In genomic region chr7:33824911-33825459, GRCh38 we compare ENCODE assay signal across 22 cellular contexts.
DNase-seq lines count a peak whose midpoint lies in the region; ATAC-seq and TF ChIP-seq lines count a peak whose summit lies in the region.
"Had no signal": no experiment of that assay in that cellular context is flagged by ENCODE, and none has a peak within 500 bp of the region (broad histone marks: within the 10 kb centered on the region; RNA-seq: fewer than 3 reads in every experiment).

No MANE protein-coding gene starts in this region.

- ATAC-seq in SK-N-SH treated with all-trans-retinoic acid at 6 μM for 48 hours, result peak; percentile 34; the same call in 2 of the 3 replicates
- ATAC-seq in upper lobe of right lung, result peak; percentile 25
- ATAC-seq in HG03159 (IDR thresholded peaks at IDR 0.05; ENCODE audit: unreplicated experiment), result no peak
- ATAC-seq: GM12878, HepG2, Panc1, Right ventricle myocardium inferior had no signal

- H4K20me1 ChIP-seq in SK-N-SH (ENCODE audit: insufficient read depth), result no peaks in the 10 kb centered on the region

- H3K4ac ChIP-seq in neuronal stem cell (ENCODE audit: low read length), result no peak overlapping the region

- H4K8ac ChIP-seq in neuronal stem cell (ENCODE audit: low read depth, low read length), result no peak overlapping the region

- H2AK5ac ChIP-seq in neuronal stem cell (ENCODE audit: low read depth, low read length), result no peak overlapping the region

- no peak overlapping the region for H3K4me3 Mint-ChIP-seq in nephron progenitor cell
- H3K4me3 Mint-ChIP-seq: CD4-positive, CD25-positive, alpha-beta regulatory T cell had no signal

- H3K23ac ChIP-seq in neuronal stem cell (ENCODE audit: low read depth, low read length, poor library complexity), result no peak overlapping the region

- H2BK120ac ChIP-seq in neuronal stem cell (ENCODE audit: low read depth, low read length), result no peak overlapping the region

- WGBS in SK-N-SH (ENCODE audit: low lambda C conversion rate), result 53% methylated on average over 4 of the region's 4 CpGs
- no CpG with 5 or more reads among the region's 4 CpGs for WGBS in neuronal stem cell (ENCODE audit: extremely low coverage in 2 of 2, insufficient read length in 2 of 2, insufficient replicate concordance in 1 of 2), 2 donors

- no peaks in the 10 kb centered on the region for H3K9me2 ChIP-seq in SK-N-SH

- no peak overlapping the region for H2BK5ac ChIP-seq in neuronal stem cell (ENCODE audit: low read length)

- intact Hi-C loops in upper lobe of right lung (cut with DNase I), result no loop called here

- peaks cover 4% of the 10 kb centered on the region for H3K4me1 Mint-ChIP-seq in nephron progenitor cell
- H3K4me1 Mint-ChIP-seq: CD4-positive, CD25-positive, alpha-beta regulatory T cell had no signal

- CTCF ChIA-PET in SK-N-SH (lab: Yijun Ruan, JAX), result interaction anchor here (0.7 to 3.2 kb wide), 5 partner anchors 11 to 67 kb away, joined by 3 to 13 read pairs (median 5); no protein-coding TSS in a partner anchor

- H3K79me1 ChIP-seq in neuronal stem cell (ENCODE audit: low read depth, low read length), result peaks cover 2% of the 10 kb centered on the region

- H3K27me3 ChIP-seq in SK-N-SH (ENCODE audit: insufficient read depth) (no peaks in the 10 kb centered on the region), upper lobe of right lung (no peaks in the 10 kb centered on the region), neuronal stem cell (ENCODE audit: control insufficient read depth in 3 of 3, insufficient read depth in 3 of 3, low read depth in 1 of 3, low read length in 3 of 3) (peaks cover 0 to 2% (median 0%) of the 10 kb centered on the region in 3 experiments)

- H2AFZ ChIP-seq in SK-N-SH (ENCODE audit: low read depth) (no peak overlapping the region), neuronal stem cell (ENCODE audit: low read length) (no peak overlapping the region)

- H3K27ac Mint-ChIP-seq in nephron progenitor cell, result peak overlapping the region; percentile 8
- H3K27ac Mint-ChIP-seq: CD4-positive, CD25-positive, alpha-beta regulatory T cell had no signal

- H3K4me1 ChIP-seq in SK-N-SH (ENCODE audit: control insufficient read depth in 1 of 2, insufficient read depth in 2 of 2, low read depth in 1 of 2, low read length in 1 of 2) (no peaks in the 10 kb centered on the region), upper lobe of right lung (no peaks in the 10 kb centered on the region), neuronal stem cell (ENCODE audit: control insufficient read depth in 2 of 2, insufficient read depth in 1 of 2, low read depth in 1 of 2, low read length in 2 of 2) (no peaks in the 10 kb centered on the region)
- H3K4me1 ChIP-seq: HAP-1 had no signal

- H3K36me3 ChIP-seq in SK-N-SH (replicated peaks in 1 of 2; ENCODE audit: control insufficient read depth in 1 of 2, insufficient read depth in 2 of 2, low read length in 1 of 2) (no peaks in the 10 kb centered on the region), upper lobe of right lung (no peaks in the 10 kb centered on the region), neuronal stem cell (replicated peaks in 1 of 2; ENCODE audit: control insufficient read depth in 2 of 2, insufficient read depth in 2 of 2, low read length in 2 of 2) (no peaks in the 10 kb centered on the region)
- H3K36me3 ChIP-seq: HAP-1 had no signal

- H3K27me3 Mint-ChIP-seq in nephron progenitor cell (ENCODE audit: low read depth, poor library complexity), result no peaks in the 10 kb centered on the region
- H3K27me3 Mint-ChIP-seq: CD4-positive, CD25-positive, alpha-beta regulatory T cell had no signal

- H3K27ac ChIP-seq in SK-N-SH (ENCODE audit: low read depth in 2 of 2, low read length in 1 of 2) (no peak overlapping the region), caudate nucleus (ENCODE audit: low read depth, low read length) (peak overlapping the region; percentile 41), upper lobe of right lung (no peak overlapping the region), neuronal stem cell (replicated peaks; ENCODE audit: low read length) (no peak overlapping the region)
- H3K27ac ChIP-seq: 22Rv1 had no signal

- POLR2A ChIA-PET in SK-N-SH (lab: Yijun Ruan, JAX), result no interaction called here

- H3K36me3 Mint-ChIP-seq in nephron progenitor cell (ENCODE audit: low read depth), result peaks cover 7% of the 10 kb centered on the region

- no peak overlapping the region for H2BK12ac ChIP-seq in neuronal stem cell (ENCODE audit: low read length)

- no peak for TF ChIP-seq RAD21 in SK-N-SH (IDR thresholded peaks at IDR 0.05; ENCODE audit: low read length)

- H3K9ac ChIP-seq in SK-N-SH (no peak overlapping the region), neuronal stem cell (ENCODE audit: low read depth, low read length, poor library complexity) (no peak overlapping the region)

- H3F3A ChIP-seq in SK-N-SH (replicated peaks; ENCODE audit: insufficient read depth), result no peaks in the 10 kb centered on the region

- peaks cover 7% of the 10 kb centered on the region for H3K9me3 Mint-ChIP-seq in nephron progenitor cell

- H3K4me3 ChIP-seq in SK-N-SH (ENCODE audit: low read depth in 2 of 2, low read length in 1 of 2), result no peak overlapping the region
- no peak overlapping the region for H3K4me3 ChIP-seq in upper lobe of right lung
- no peak overlapping the region for H3K4me3 ChIP-seq in neuronal stem cell (ENCODE audit: low read length in 2 of 2)
- H3K4me3 ChIP-seq: GM12878, HAP-1 had no signal

- no peak overlapping the region for H3K14ac ChIP-seq in neuronal stem cell (ENCODE audit: low read length)

- H2BK15ac ChIP-seq in neuronal stem cell (ENCODE audit: low read length), result no peak overlapping the region

- TF ChIP-seq CTCF in SK-N-SH (IDR thresholded peaks at IDR 0.05), result no peak
- no peak for TF ChIP-seq CTCF in nephron progenitor cell (IDR thresholded peaks at IDR 0.05)
- TF ChIP-seq CTCF in upper lobe of right lung (IDR thresholded peaks at IDR 0.05), result no peak

- no peaks in the 10 kb centered on the region for H3K79me2 ChIP-seq in SK-N-SH (ENCODE audit: insufficient read depth)

- no peak overlapping the region for H3K18ac ChIP-seq in neuronal stem cell (ENCODE audit: low read length)

- DNase-seq in SK-N-SH (no peak), caudate nucleus (lab: John Stamatoyannopoulos, UW) (no peak), nephron progenitor cell (no peak), upper lobe of right lung (no peak), neuronal stem cell (ENCODE audit: low spot score) (no peak), C1 segment of cervical spinal cord (lab: John Stamatoyannopoulos, UW) (no peak)
- DNase-seq: CD4-positive, CD25-positive, alpha-beta regulatory T cell; COR-L47; DMS153; KG1; NCI-H1436; NCI-H2029; NCI-H2171 treated with DMSO at 0.1 percent for 48 hours; NCI-H446 had no signal

- no peak overlapping the region for H4K91ac ChIP-seq in neuronal stem cell (ENCODE audit: low read depth, low read length, poor library complexity)

- no peak for TF ChIP-seq EP300 in SK-N-SH (IDR thresholded peaks at IDR 0.05; ENCODE audit: borderline replicate concordance in 1 of 2, low read depth in 1 of 2, low read length in 1 of 2)

- H3K9me3 ChIP-seq in SK-N-SH (0 out of 2 replicates have a peak, but pooled peaks cover under 1% of the 10 kb centered on the region), upper lobe of right lung (no peaks in the 10 kb centered on the region), neuronal stem cell (replicated peaks in 1 of 2; ENCODE audit: control insufficient read depth in 2 of 2, insufficient read depth in 1 of 2, low read depth in 1 of 2, low read length in 2 of 2) (peaks cover 0 to 4% of the 10 kb centered on the region in 2 donors)
- H3K9me3 ChIP-seq: HAP-1 had no signal

- H3K4me2 ChIP-seq in SK-N-SH (no peak overlapping the region), neuronal stem cell (ENCODE audit: insufficient read depth, low read length, poor library complexity, severe bottlenecking) (no peak overlapping the region)

TF ChIP-seq in SK-N-SH treated with all-trans-retinoic acid at 6 μM for 48 hours, 23 proteins besides CTCF, POLR2A, EP300 and RAD21 (continues in another document):
- no peak for TF ChIP-seq CSDC2 (CRISPR knock-in tag; IDR thresholded peaks at IDR 0.05)
- TF ChIP-seq, protein P1, sequence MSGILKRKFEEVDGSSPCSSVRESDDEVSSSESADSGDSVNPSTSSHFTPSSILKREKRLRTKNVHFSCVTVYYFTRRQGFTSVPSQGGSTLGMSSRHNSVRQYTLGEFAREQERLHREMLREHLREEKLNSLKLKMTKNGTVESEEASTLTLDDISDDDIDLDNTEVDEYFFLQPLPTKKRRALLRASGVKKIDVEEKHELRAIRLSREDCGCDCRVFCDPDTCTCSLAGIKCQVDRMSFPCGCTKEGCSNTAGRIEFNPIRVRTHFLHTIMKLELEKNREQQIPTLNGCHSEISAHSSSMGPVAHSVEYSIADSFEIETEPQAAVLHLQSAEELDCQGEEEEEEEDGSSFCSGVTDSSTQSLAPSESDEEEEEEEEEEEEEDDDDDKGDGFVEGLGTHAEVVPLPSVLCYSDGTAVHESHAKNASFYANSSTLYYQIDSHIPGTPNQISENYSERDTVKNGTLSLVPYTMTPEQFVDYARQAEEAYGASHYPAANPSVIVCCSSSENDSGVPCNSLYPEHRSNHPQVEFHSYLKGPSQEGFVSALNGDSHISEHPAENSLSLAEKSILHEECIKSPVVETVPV (CRISPR knock-in tag; IDR thresholded peaks at IDR 0.05), result no peak
- TF ChIP-seq ZFP30 (CRISPR knock-in tag; IDR thresholded peaks at IDR 0.05), result no peak
- TF ChIP-seq SNAI2 (CRISPR knock-in tag; IDR thresholded peaks at IDR 0.05), result no peak
- no peak for TF ChIP-seq ZNF8 (CRISPR knock-in tag; IDR thresholded peaks at IDR 0.05)

TF ChIP-seq in SK-N-SH, 30 proteins besides CTCF, POLR2A, EP300 and RAD21 (continues in another document):
- TF ChIP-seq RCOR1 (IDR thresholded peaks at IDR 0.05; ENCODE audit: low read length) (no peak), ZBTB33 (IDR thresholded peaks at IDR 0.05; ENCODE audit: borderline replicate concordance, low read depth) (no peak), CHD2 (IDR thresholded peaks at IDR 0.05; ENCODE audit: low read length, partially characterized antibody) (no peak)
- TF ChIP-seq, protein P2, sequence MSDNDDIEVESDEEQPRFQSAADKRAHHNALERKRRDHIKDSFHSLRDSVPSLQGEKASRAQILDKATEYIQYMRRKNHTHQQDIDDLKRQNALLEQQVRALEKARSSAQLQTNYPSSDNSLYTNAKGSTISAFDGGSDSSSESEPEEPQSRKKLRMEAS (IDR thresholded peaks at IDR 0.05; ENCODE audit: low read depth), result no peak
